In genomic region chr11:116613201-116613910, GRCh38 we compare ENCODE assay signal across 16 cellular contexts.
"Had no signal": no experiment of that assay in that cellular context is flagged by ENCODE, and none has a peak within 500 bp of the region (broad histone marks: within the 10 kb centered on the region; RNA-seq: fewer than 3 reads in every experiment).

No MANE protein-coding gene starts in this region.

- H3K27ac Mint-ChIP-seq: activated naive CD4-positive, alpha-beta T cell treated with anti-CD3 and anti-CD28 coated beads, Interleukin-2, amount 10 ng/mL, durations not matched to agents 7 days and 5 days; activated T-helper 2 cell treated with anti-CD3 and anti-CD28 coated beads, Interferon-gamma antibody, Interleukin-2, Interleukin-4, amounts not matched to agents 10 μg/mL and 5 μg/mL and 100 μg/mL, durations not matched to agents 14 hours and 24 hours and 36 hours; stimulated activated naive CD8-positive, alpha-beta T cell treated with anti-CD3 and anti-CD28 coated beads, Interleukin-15, Interleukin-2, amounts not matched to agents 100 ng/mL and 50 ng/mL, for 24 hours had no signal

- H3K36me3 Mint-ChIP-seq: activated naive CD4-positive, alpha-beta T cell treated with anti-CD3 and anti-CD28 coated beads, Interleukin-2, amount 10 ng/mL, durations not matched to agents 7 days and 5 days had no signal

- DNase-seq: activated CD4-positive, alpha-beta T cell treated with anti-CD3 and anti-CD28 coated beads for 48 hours; activated naive CD4-positive, alpha-beta T cell treated with anti-CD3 and anti-CD28 coated beads, Interleukin-2, amount 10 ng/mL, durations not matched to agents 7 days and 5 days; activated T-cell treated with anti-CD3 and anti-CD28 coated beads for 4 hours; caudate nucleus; cortex of kidney; effector CD8-positive, alpha-beta T cell; kidney; pancreas; stimulated activated CD4-positive, alpha-beta T cell treated with anti-CD3 and anti-CD28 coated beads, Interleukin-4, amount 100 ng/mL, for 24 hours; T1000 had no signal

- H3K4me3 ChIP-seq: adrenal gland, gastroesophageal sphincter, pancreas, thoracic aorta had no signal

- H3K4me1 Mint-ChIP-seq: activated naive CD4-positive, alpha-beta T cell treated with anti-CD3 and anti-CD28 coated beads, Interleukin-2, amount 10 ng/mL, durations not matched to agents 7 days and 5 days had no signal

- H3K36me3 ChIP-seq: adrenal gland, gastroesophageal sphincter, pancreas, thoracic aorta had no signal

- H3K27me3 Mint-ChIP-seq: activated naive CD4-positive, alpha-beta T cell treated with anti-CD3 and anti-CD28 coated beads, Interleukin-2, amount 10 ng/mL, durations not matched to agents 7 days and 5 days had no signal

- H3K9me3 ChIP-seq: adrenal gland, pancreas, thoracic aorta had no signal

- H3K4me3 Mint-ChIP-seq: activated naive CD4-positive, alpha-beta T cell treated with anti-CD3 and anti-CD28 coated beads, Interleukin-2, amount 10 ng/mL, durations not matched to agents 7 days and 5 days; stimulated activated naive CD8-positive, alpha-beta T cell treated with anti-CD3 and anti-CD28 coated beads, Interleukin-15, Interleukin-2, amounts not matched to agents 100 ng/mL and 50 ng/mL, for 24 hours had no signal

- H3K9me3 Mint-ChIP-seq: activated naive CD4-positive, alpha-beta T cell treated with anti-CD3 and anti-CD28 coated beads, Interleukin-2, amount 10 ng/mL, durations not matched to agents 7 days and 5 days; activated T-helper 2 cell treated with anti-CD3 and anti-CD28 coated beads, Interferon-gamma antibody, Interleukin-2, Interleukin-4, amounts not matched to agents 10 μg/mL and 5 μg/mL and 100 μg/mL, durations not matched to agents 14 hours and 24 hours and 36 hours; stimulated activated naive CD8-positive, alpha-beta T cell treated with anti-CD3 and anti-CD28 coated beads, Interleukin-15, Interleukin-2, amounts not matched to agents 100 ng/mL and 50 ng/mL, for 24 hours had no signal

- H3K27ac ChIP-seq: adrenal gland, epithelial cell of prostate, gastroesophageal sphincter, pancreas, thoracic aorta had no signal

- ATAC-seq: gastroesophageal sphincter had no signal

- H3K27me3 ChIP-seq: adrenal gland, pancreas had no signal

- H3K4me1 ChIP-seq: adrenal gland, gastroesophageal sphincter, pancreas had no signal
